19 cellular contexts compared by ENCODE assay signal in genomic region chr13:52749446-52749845, GRCh38. TPM values are rescaled to one million over a fixed set of nuclear protein-coding genes. Genes with fewer than 3 reads are reported as not detected.
A peak's percentile ranks its signal among the peaks of the same experiment; 100 is the strongest.
DNase-seq lines count a peak whose midpoint lies in the region; ATAC-seq and TF ChIP-seq lines count a peak whose summit lies in the region.
"Had no signal": no experiment of that assay in that cellular context is flagged by ENCODE, and none has a peak within 500 bp of the region (broad histone marks: within the 10 kb centered on the region; RNA-seq: fewer than 3 reads in every experiment).

No MANE protein-coding gene starts in this region.

- DNase-seq in NCI-H1092 treated with DMSO at 0.1 percent for 48 hours (lab: John Stamatoyannopoulos, UW), result peak; percentile 82
- DNase-seq in NCI-H1694 (lab: John Stamatoyannopoulos, UW), result peak; percentile 68
- DNase-seq in NCI-H748 treated with DMSO at 0.1 percent for 48 hours (lab: John Stamatoyannopoulos, UW), result peak; percentile 60
- peak; percentile 54 for DNase-seq in WERI-Rb-1
- DNase-seq in right lobe of liver, result no peak
- DNase-seq in stimulated activated CD4-positive, alpha-beta T cell treated with anti-CD3 and anti-CD28 coated beads, Interleukin-4, amount 100 ng/mL, for 4 hours, result no peak
- no peak for DNase-seq in endothelial cell (ENCODE audit: low spot score)
- DNase-seq: BE2C; CD4-positive, alpha-beta memory T cell; DMS153; EL; H9; NCI-H187 treated with DMSO at 0.1 percent for 48 hours; NCI-H226; PC-3 had no signal

- ATAC-seq in right lobe of liver, result no peak
- ATAC-seq: PC-3 had no signal

- no peaks in the 10 kb centered on the region for H3K9me3 Mint-ChIP-seq in endothelial cell (ENCODE audit: unreplicated experiment)
- H3K9me3 Mint-ChIP-seq: H9; T-helper 1 cell treated with Interleukin-12 subunit alpha and Interleukin-12 subunit beta and Interleukin-4 antibody, amounts not matched to agents 30 μg/mL and 1 μg/mL, for 36 hours had no signal

- intact Hi-C loops in right lobe of liver (cut with DNase I), result no loop called here

- H3K36me3 ChIP-seq in WERI-Rb-1 (no peaks in the 10 kb centered on the region), right lobe of liver (no peaks in the 10 kb centered on the region)
- H3K36me3 ChIP-seq: BE2C had no signal

- H3K9me3 ChIP-seq in WERI-Rb-1 (ENCODE audit: severe bottlenecking) (no peaks in the 10 kb centered on the region), right lobe of liver (no peaks in the 10 kb centered on the region)
- H3K9me3 ChIP-seq: BE2C had no signal

- no peak overlapping the region for H3K4me3 ChIP-seq in WERI-Rb-1 (ENCODE audit: low read depth, low read length)
- no peak overlapping the region for H3K4me3 ChIP-seq in right lobe of liver

- WGBS in right lobe of liver (ENCODE audit: insufficient coverage, low coverage, low lambda C conversion rate, missing lambda C conversion rate), result 47% methylated on average over 6 of the region's 6 CpGs

- H3K27ac ChIP-seq in WERI-Rb-1, result no peak overlapping the region
- no peak overlapping the region for H3K27ac ChIP-seq in right lobe of liver

- H3K4me1 Mint-ChIP-seq in endothelial cell (ENCODE audit: unreplicated experiment), result no peaks in the 10 kb centered on the region
- H3K4me1 Mint-ChIP-seq: CD4-positive, alpha-beta memory T cell; IgD-negative memory B cell had no signal

- H3K4me3 Mint-ChIP-seq in endothelial cell (ENCODE audit: unreplicated experiment), result no peak overlapping the region
- H3K4me3 Mint-ChIP-seq: CD4-positive, alpha-beta memory T cell; H9; IgD-negative memory B cell; T-helper 1 cell treated with Interleukin-12 subunit alpha and Interleukin-12 subunit beta and Interleukin-4 antibody, amounts not matched to agents 30 μg/mL and 1 μg/mL, for 36 hours had no signal

- H3K27me3 Mint-ChIP-seq in endothelial cell (ENCODE audit: unreplicated experiment), result peaks cover 1% of the 10 kb centered on the region

- TF ChIP-seq CTCF in WERI-Rb-1 (IDR thresholded peaks at IDR 0.05; ENCODE audit: low read depth, low read length), result no peak
- TF ChIP-seq CTCF in right lobe of liver (IDR thresholded peaks at IDR 0.05), result no peak
- TF ChIP-seq CTCF in endothelial cell (IDR thresholded peaks at IDR 0.05; ENCODE audit: unreplicated experiment), result no peak

- TF ChIP-seq POLR2A in right lobe of liver (IDR thresholded peaks at IDR 0.05), result no peak

- no peaks in the 10 kb centered on the region for H3K36me3 Mint-ChIP-seq in endothelial cell (ENCODE audit: low read depth, unreplicated experiment)
- H3K36me3 Mint-ChIP-seq: CD4-positive, alpha-beta memory T cell; IgD-negative memory B cell had no signal

- no peaks in the 10 kb centered on the region for H3K27me3 ChIP-seq in WERI-Rb-1 (ENCODE audit: insufficient read depth, low read depth, severe bottlenecking)
- H3K27me3 ChIP-seq in right lobe of liver, result no peaks in the 10 kb centered on the region
- H3K27me3 ChIP-seq: BE2C had no signal

- no peaks in the 10 kb centered on the region for H3K4me1 ChIP-seq in right lobe of liver
- H3K4me1 ChIP-seq: BE2C had no signal

- no peak overlapping the region for H3K27ac Mint-ChIP-seq in endothelial cell (ENCODE audit: unreplicated experiment)
- H3K27ac Mint-ChIP-seq: CD4-positive, alpha-beta memory T cell; H9; IgD-negative memory B cell; T-helper 1 cell treated with Interleukin-12 subunit alpha and Interleukin-12 subunit beta and Interleukin-4 antibody, amounts not matched to agents 30 μg/mL and 1 μg/mL, for 36 hours had no signal

RNA-seq across cellular contexts. Expression of gene CNMD, which starts 9.8 kb away (rescaled TPM):
- not detected for total RNA-seq in right lobe of liver
- 1.8 TPM for total RNA-seq in endothelial cell (ENCODE audit: unreplicated experiment)
- total RNA-seq: CD4-positive, alpha-beta memory T cell; HT1080; LHCN-M2; PC-3 had no signal

Comparison
In these comparisons a context has a peak if more than half of its experiments do, and no peak if none do; other contexts are left out.
1. DNase-seq: peak in NCI-H1092 treated with DMSO at 0.1 percent for 48 hours (single experiment), NCI-H1694 (single experiment), NCI-H748 treated with DMSO at 0.1 percent for 48 hours (single experiment) and WERI-Rb-1 (single experiment); none in right lobe of liver (0 of 3), stimulated activated CD4-positive, alpha-beta T cell treated with anti-CD3 and anti-CD28 coated beads, Interleukin-4, amount 100 ng/mL, for 4 hours (0 of 2) and endothelial cell (single experiment).